Comparison of ENCODE assay signal across 11 cellular contexts in the genomic region with DNA sequence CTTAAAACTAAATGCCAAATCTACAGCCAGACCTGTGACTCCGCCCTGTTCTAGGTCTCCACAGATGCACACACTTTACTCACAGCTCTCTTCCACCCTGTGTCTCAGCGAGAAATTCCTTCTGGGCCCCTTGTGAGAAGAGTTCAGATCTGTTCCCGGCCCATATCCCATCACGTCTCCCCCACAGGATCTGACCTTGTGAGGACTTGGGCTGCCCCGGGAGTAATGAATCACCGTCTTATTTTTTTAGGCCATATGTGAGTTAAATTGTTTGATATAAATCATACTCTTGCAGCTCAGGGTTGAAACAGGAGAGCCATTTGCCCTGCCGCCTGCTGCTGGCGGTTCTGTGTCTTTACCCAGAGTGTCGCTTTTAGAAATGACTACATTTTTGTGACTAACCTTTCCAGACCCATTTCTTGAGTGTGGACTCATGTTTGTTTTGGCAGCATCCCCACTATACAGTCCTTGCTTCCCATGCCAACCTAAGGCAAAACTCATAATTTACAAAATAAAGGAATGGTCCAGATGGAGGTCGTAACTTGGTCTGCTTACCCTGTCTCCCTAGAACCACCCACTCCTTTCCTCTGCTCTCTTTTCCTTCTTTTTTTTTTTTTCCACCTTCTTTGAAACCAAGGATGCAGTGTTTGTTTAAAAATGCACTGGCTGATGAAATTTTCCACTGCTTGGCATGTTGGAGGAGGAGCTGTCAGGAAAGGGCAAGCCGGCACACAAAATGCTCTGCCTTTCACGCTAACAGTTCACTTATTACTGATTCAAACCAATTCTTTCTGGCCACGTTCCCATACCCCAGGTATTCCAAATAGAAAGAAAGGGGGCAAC.
DNase-seq lines count a peak whose midpoint lies in the region; ATAC-seq and TF ChIP-seq lines count a peak whose summit lies in the region.
"Had no signal": no experiment of that assay in that cellular context is flagged by ENCODE, and none has a peak within 500 bp of the region (broad histone marks: within the 10 kb centered on the region; RNA-seq: fewer than 3 reads in every experiment).

No MANE protein-coding gene starts in this region.

- no peak overlapping the region for H3K4me3 ChIP-seq in astrocyte of the spinal cord (ENCODE audit: low read depth, low read length)
- H3K4me3 ChIP-seq: cardiac muscle cell had no signal

- in situ Hi-C loops in astrocyte of the spinal cord (cut with HindIII; ENCODE audit: low sequenced_read_pairs) = no loop called here

- DNase-seq in DMS79 treated with DMSO at 0.1 percent for 48 hours (lab: John Stamatoyannopoulos, UW) (peak; percentile 3), DMS79 (lab: John Stamatoyannopoulos, UW) (no peak), astrocyte of the spinal cord (ENCODE audit: low read depth, low spot score) (peak; percentile 98), kidney glomerular epithelial cell (lab: John Stamatoyannopoulos, UW) (peak; percentile 84), ureter (ENCODE audit: low spot score) (peak; percentile 47), SW 1271 (lab: John Stamatoyannopoulos, UW) (no peak)
- no peak for DNase-seq in stimulated activated CD4-positive, alpha-beta T cell treated with anti-CD3 and anti-CD28 coated beads, Interleukin-15, amount 100 ng/mL, for 24 hours
- DNase-seq: 8988T, OCI-M1 had no signal

- no peak for ATAC-seq in GM21515 (IDR thresholded peaks at IDR 0.05; ENCODE audit: unreplicated experiment)

- no peak for TF ChIP-seq CTCF in astrocyte of the spinal cord (IDR thresholded peaks at IDR 0.05; ENCODE audit: low read depth, low read length)

Comparison
In these comparisons a context has a peak if more than half of its experiments do, and no peak if none do; other contexts are left out.
1. DNase-seq: peak in DMS79 treated with DMSO at 0.1 percent for 48 hours (single experiment), astrocyte of the spinal cord (single experiment), kidney glomerular epithelial cell (single experiment) and ureter (single experiment); none in DMS79 (single experiment), SW 1271 (0 of 2) and stimulated activated CD4-positive, alpha-beta T cell treated with anti-CD3 and anti-CD28 coated beads, Interleukin-15, amount 100 ng/mL, for 24 hours (single experiment).